In the genomic region with DNA sequence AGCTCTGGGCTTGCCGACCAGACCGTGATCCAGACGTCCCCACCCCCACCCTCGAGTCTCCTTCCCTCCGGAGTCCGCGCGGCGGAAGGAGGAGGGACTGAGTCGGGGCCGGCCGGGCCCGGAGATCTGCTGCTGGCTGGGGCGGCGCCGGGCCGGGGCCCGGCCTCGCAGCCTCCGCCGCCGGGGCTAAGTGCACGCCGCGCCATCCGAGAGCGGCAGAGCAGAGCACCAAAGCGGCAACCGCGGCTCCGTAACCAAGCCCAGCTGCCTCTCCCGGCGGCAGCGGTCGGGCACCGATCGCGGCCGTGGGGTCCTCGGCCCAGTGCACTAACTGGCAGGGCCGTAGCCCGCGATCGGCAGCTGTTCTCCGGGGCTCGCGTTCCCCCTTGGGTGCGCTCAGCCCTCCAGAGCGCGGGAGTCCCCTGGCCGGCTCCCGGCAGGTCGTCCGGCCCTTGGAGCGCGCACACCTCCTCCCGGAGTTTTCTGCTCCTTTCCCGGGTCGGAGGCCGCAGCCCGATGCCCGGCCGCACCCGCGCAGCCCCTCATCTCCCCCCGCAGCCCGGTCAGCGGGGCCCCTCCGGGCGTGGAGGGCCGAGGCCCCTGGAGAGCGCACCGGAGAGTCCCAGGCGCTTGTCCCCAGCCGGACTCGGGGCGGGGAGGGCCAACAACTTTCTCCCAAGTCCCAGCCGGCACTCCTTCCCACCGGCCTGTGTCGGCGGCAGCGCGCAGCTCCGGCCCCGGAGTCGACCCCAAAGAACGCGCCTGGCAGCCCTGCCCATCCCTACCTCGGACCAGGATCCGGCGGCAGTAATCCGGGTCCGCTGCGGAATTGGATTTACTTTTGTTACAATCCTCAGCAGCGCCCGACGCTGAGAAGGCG, we compare ENCODE assay signal across 8 cellular contexts. TPM values are rescaled to one million over a fixed set of nuclear protein-coding genes. Genes with fewer than 3 reads are reported as not detected.
A peak's percentile ranks its signal among the peaks of the same experiment; 100 is the strongest.
DNase-seq lines count a peak whose midpoint lies in the region; ATAC-seq and TF ChIP-seq lines count a peak whose summit lies in the region.

No MANE protein-coding gene starts in this region.

- DNase-seq in AG04449 (ENCODE audit: low read depth, low spot score) (no peak), HK-2 (ENCODE audit: unreplicated experiment) (peak; percentile 52), dorsolateral prefrontal cortex (peak in 1 of 10 donors; percentile 50), mesothelial cell of epicardium (ENCODE audit: low spot score in 2 of 2, unreplicated experiment in 2 of 2) (peak in 1 of 2 experiments; percentile 42), DMS79 (lab: John Stamatoyannopoulos, UW) (no peak)

- no peaks in the 10 kb centered on the region for H3K9me3 Mint-ChIP-seq in mesothelial cell of epicardium

- no peak for TF ChIP-seq CTCF in AG04449 (IDR thresholded peaks at IDR 0.05; ENCODE audit: insufficient read depth, low read length, missing control alignments)
- TF ChIP-seq CTCF in dorsolateral prefrontal cortex (IDR thresholded peaks at IDR 0.05 in 54 of 56, conservative IDR thresholded peaks at IDR 0.05 in 2 of 56; ENCODE audit: low read depth in 1 of 56, partially characterized antibody in 56 of 56): no peak
- TF ChIP-seq CTCF in mesothelial cell of epicardium (IDR thresholded peaks at IDR 0.05; ENCODE audit: unreplicated experiment): no peak

- intact Hi-C loops in dorsolateral prefrontal cortex (cut with DNase I): loop anchor here in 1 of 2 donors (2.0 kb wide), 1 partner anchor 28 kb away; no protein-coding TSS in a partner anchor

- H3K4me1 Mint-ChIP-seq in mesothelial cell of epicardium: peaks cover 35% of the 10 kb centered on the region

- H3K4me3 Mint-ChIP-seq in mesothelial cell of epicardium: peak overlapping the region; percentile 60

- CTCF ChIA-PET in AG04449 (lab: Yijun Ruan, JAX): no interaction called here

- H3K4me3 ChIP-seq in AG04449 (ENCODE audit: low read depth, low read length) (peak overlapping the region; percentile 27), dorsolateral prefrontal cortex (peak overlapping the region; percentile 23 to 77 (median 55))

- H3K27me3 Mint-ChIP-seq in mesothelial cell of epicardium (ENCODE audit: low read depth): peaks cover 91% of the 10 kb centered on the region

- ATAC-seq in HG03354 (IDR thresholded peaks at IDR 0.05; ENCODE audit: poor library complexity, severe bottlenecking, unreplicated experiment) (no peak), HG03469 (IDR thresholded peaks at IDR 0.05; ENCODE audit: unreplicated experiment) (no peak), GM21619 (IDR thresholded peaks at IDR 0.05; ENCODE audit: unreplicated experiment) (no peak)

- H3K36me3 Mint-ChIP-seq in mesothelial cell of epicardium: no peaks in the 10 kb centered on the region

- H3K27me3 ChIP-seq in dorsolateral prefrontal cortex: peaks cover 12 to 98% (median 92%) of the 10 kb centered on the region in 45 donors

- POLR2A ChIA-PET in AG04449 (lab: Yijun Ruan, JAX): no interaction called here

- no peak overlapping the region for H3K27ac Mint-ChIP-seq in mesothelial cell of epicardium

- peak overlapping the region in 51 of 59 donors; percentile 6 to 89 (median 66) for H3K27ac ChIP-seq in dorsolateral prefrontal cortex

RNA-seq across cellular contexts. Expression of a gene that starts 0.8 kb away (rescaled TPM):
- total RNA-seq in dorsolateral prefrontal cortex (1 to 10 TPM in 119 of 120 experiments, under 1 TPM in 1; 0.93 to 7.4 (median 3.3) TPM), mesothelial cell of epicardium (0.09 TPM in 1 of 3 replicates, not detected in the others)
